In genomic region chr2:163374282-163374681, GRCh38 we compare ENCODE assay signal across 35 cellular contexts.
"Had no signal": no experiment of that assay in that cellular context is flagged by ENCODE, and none has a peak within 500 bp of the region (broad histone marks: within the 10 kb centered on the region; RNA-seq: fewer than 3 reads in every experiment).

No MANE protein-coding gene starts in this region.

- H3K27me3 ChIP-seq: MG63 had no signal

- H3K36me3 ChIP-seq: MG63 had no signal

- H3K4me3 ChIP-seq: MG63 had no signal

- DNase-seq: Karpas-422, Kasumi-1, MG63, MM.1S, NCI-H1048, NCI-H1092, NCI-H1092 treated with DMSO at 0.1 percent for 48 hours, NCI-H1105, NCI-H1105 treated with DMSO at 0.1 percent for 48 hours, NCI-H1417, NCI-H1417 treated with DMSO at 0.1 percent for 48 hours, NCI-H1436, NCI-H1436 treated with DMSO at 0.1 percent for 48 hours, NCI-H146, NCI-H1694, NCI-H1694 treated with DMSO at 0.1 percent for 48 hours, NCI-H187, NCI-H187 treated with DMSO at 0.1 percent for 48 hours, NCI-H1930, NCI-H2029, NCI-H2029 treated with DMSO at 0.1 percent for 48 hours, NCI-H2081, NCI-H2081 treated with DMSO at 0.1 percent for 48 hours, NCI-H2107, NCI-H2171, NCI-H2171 treated with DMSO at 0.1 percent for 48 hours, NCI-H2227 treated with DMSO at 0.1 percent for 48 hours, NCI-H226, NCI-H345, NCI-H446, NCI-H446 treated with DMSO at 0.1 percent for 48 hours, NCI-H510A, NCI-H510A treated with DMSO at 0.1 percent for 48 hours, NCI-H524, NCI-H524 treated with DMSO at 0.1 percent for 48 hours had no signal

- H3K9me3 ChIP-seq: MG63 had no signal
